In the genomic region with DNA sequence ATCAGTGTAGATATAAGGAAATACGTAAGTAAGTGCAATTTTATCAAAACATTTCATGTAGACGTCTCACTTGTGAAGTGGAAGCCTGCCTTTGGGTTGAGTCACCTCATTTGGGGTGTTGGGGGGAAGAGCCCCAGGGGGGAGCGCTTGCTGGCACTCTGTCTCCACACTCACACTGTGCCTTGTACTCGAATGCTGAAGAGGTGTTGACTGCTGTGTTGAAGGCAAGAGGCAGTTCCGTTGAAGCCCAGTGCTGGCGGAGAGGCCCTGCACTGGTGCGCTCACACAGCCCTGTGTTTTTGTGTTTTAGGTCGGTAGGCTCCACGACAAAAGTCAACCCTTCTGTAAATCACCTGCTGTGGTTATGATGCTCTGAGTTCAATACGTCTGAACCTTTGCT, we compare ENCODE assay signal across 26 cellular contexts.
"Had no signal": no experiment of that assay in that cellular context is flagged by ENCODE, and none has a peak within 500 bp of the region (broad histone marks: within the 10 kb centered on the region; RNA-seq: fewer than 3 reads in every experiment).

No MANE protein-coding gene starts in this region.

- DNase-seq: activated CD4-positive, alpha-beta T cell treated with anti-CD3 and anti-CD28 coated beads for 4 hours; activated CD4-positive, CD25-positive, alpha-beta regulatory T cell; activated CD8-positive, alpha-beta T cell treated with anti-CD3 and anti-CD28 coated beads for 36 hours; activated gamma-delta T cell treated with Interleukin-2 at 50 U/mL for 16 hours; activated naive CD4-positive, alpha-beta T cell treated with anti-CD3 and anti-CD28 coated beads, Interleukin-2, amount 10 ng/mL, durations not matched to agents 7 days and 5 days; activated naive CD8-positive, alpha-beta T cell treated with anti-CD3 and anti-CD28 coated beads for 36 hours; activated T-cell treated with anti-CD3 and anti-CD28 coated beads, Interleukin-2, amount 50 U/mL, for 4 hours; brain microvascular endothelial cell; MV-4-11; NCI-H1092 treated with DMSO at 0.1 percent for 48 hours; NCI-H1417 treated with DMSO at 0.1 percent for 48 hours; NCI-H1694; NCI-H2029; NCI-H2107; NCI-H2171 treated with DMSO at 0.1 percent for 48 hours; NCI-H226; NCI-H526; NCI-H774; T-cell; T-helper 2 cell; T1000 had no signal

- ATAC-seq: activated CD8-positive, alpha-beta T cell treated with anti-CD3 and anti-CD28 coated beads for 36 hours; activated T-cell treated with anti-CD3 and anti-CD28 coated beads, Interleukin-2, amount 50 U/mL, for 4 hours; Right ventricle myocardium inferior; T-cell had no signal

- H3K27ac ChIP-seq: brain microvascular endothelial cell, cardiac muscle cell, KMS-11, SK-N-MC, VCaP had no signal
